Comparison of ENCODE assay signal across 1 cellular context in the genomic region with DNA sequence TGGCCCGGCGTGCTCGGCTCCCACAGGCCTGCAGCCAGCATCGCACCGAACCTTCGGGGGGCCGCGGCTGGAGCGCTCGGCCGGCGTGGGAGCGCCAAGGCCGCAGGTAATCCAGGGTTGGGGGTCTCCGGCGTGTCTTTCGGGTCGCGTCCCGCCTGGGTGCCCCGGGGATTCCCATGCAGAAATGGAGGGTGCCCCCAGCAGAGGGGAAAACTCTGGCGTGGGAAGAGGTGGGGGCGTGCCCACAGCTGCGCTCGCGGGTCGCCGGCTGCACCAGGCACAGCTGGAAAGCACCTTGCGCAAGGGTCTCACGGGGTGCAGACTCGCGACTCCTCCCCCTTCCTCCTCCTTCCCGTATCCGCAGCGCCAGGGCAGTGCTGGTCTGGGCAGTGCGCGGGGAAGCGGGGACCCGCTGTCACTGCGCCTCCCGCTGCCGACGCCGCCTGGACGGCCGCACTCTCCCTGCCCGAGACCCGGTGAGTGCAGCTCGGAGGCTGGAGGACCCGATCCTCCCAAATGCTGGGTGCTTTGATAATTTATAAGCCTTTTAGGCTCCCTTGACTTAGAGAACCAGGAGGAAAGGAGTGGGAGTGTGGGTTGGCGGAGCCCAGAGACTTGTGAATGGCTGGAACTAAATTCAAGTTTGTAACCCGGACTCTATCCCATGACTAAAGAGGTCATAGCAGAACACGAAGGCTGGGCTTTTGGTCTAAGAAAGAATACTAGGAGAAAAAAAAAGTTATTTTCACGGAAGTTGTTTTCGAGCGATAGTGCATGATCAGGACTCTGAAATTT.
A peak's percentile ranks its signal among the peaks of the same experiment; 100 is the strongest.
TF ChIP-seq lines count a peak whose summit lies in the region.

No MANE protein-coding gene starts in this region.

TF ChIP-seq in HepG2, 621 proteins besides CTCF, POLR2A, EP300 and RAD21 (continued from another document and continues in another):
- TF ChIP-seq, protein P1, sequence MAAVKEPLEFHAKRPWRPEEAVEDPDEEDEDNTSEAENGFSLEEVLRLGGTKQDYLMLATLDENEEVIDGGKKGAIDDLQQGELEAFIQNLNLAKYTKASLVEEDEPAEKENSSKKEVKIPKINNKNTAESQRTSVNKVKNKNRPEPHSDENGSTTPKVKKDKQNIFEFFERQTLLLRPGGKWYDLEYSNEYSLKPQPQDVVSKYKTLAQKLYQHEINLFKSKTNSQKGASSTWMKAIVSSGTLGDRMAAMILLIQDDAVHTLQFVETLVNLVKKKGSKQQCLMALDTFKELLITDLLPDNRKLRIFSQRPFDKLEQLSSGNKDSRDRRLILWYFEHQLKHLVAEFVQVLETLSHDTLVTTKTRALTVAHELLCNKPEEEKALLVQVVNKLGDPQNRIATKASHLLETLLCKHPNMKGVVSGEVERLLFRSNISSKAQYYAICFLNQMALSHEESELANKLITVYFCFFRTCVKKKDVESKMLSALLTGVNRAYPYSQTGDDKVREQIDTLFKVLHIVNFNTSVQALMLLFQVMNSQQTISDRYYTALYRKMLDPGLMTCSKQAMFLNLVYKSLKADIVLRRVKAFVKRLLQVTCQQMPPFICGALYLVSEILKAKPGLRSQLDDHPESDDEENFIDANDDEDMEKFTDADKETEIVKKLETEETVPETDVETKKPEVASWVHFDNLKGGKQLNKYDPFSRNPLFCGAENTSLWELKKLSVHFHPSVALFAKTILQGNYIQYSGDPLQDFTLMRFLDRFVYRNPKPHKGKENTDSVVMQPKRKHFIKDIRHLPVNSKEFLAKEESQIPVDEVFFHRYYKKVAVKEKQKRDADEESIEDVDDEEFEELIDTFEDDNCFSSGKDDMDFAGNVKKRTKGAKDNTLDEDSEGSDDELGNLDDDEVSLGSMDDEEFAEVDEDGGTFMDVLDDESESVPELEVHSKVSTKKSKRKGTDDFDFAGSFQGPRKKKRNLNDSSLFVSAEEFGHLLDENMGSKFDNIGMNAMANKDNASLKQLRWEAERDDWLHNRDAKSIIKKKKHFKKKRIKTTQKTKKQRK (IDR thresholded peaks at IDR 0.05; ENCODE audit: low read length): no peak
- peak; percentile 43; the same call in 1 of the 2 replicates for TF ChIP-seq ZNF629 (CRISPR knock-in tag; conservative IDR thresholded peaks at IDR 0.05)
- TF ChIP-seq ZNF251 (CRISPR knock-in tag; IDR thresholded peaks at IDR 0.05): no peak
- no peak for TF ChIP-seq ISX (CRISPR knock-in tag; conservative IDR thresholded peaks at IDR 0.05)
- no peak for TF ChIP-seq SIX1 (CRISPR knock-in tag; IDR thresholded peaks at IDR 0.05; ENCODE audit: borderline replicate concordance)
- TF ChIP-seq ZBTB21 (CRISPR knock-in tag; IDR thresholded peaks at IDR 0.05): no peak; the same call in 1 of the 2 replicates
- TF ChIP-seq, protein P2, sequence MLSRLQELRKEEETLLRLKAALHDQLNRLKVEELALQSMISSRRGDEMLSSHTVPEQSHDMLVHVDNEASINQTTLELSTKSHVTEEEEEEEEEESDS (CRISPR knock-in tag; IDR thresholded peaks at IDR 0.05; ENCODE audit: borderline replicate concordance): no peak
- peak; percentile 56; the same call in 1 of the 2 replicates for TF ChIP-seq ZNF253 (CRISPR knock-in tag; IDR thresholded peaks at IDR 0.05; ENCODE audit: borderline replicate concordance)
- no peak for TF ChIP-seq NR1H2 (CRISPR knock-in tag; IDR thresholded peaks at IDR 0.05; ENCODE audit: borderline replicate concordance, low read depth)
- no peak; the same call in 1 of the 2 replicates for TF ChIP-seq ZNF160 (CRISPR knock-in tag; IDR thresholded peaks at IDR 0.05)
- peak; percentile 75 for TF ChIP-seq ZNF264 (CRISPR knock-in tag; IDR thresholded peaks at IDR 0.05)
- 0 out of 2 replicates have a peak, but pooled peaks have one; percentile 63 for TF ChIP-seq ZNF33A (CRISPR knock-in tag; IDR thresholded peaks at IDR 0.05; ENCODE audit: borderline replicate concordance)
- TF ChIP-seq, protein P3, sequence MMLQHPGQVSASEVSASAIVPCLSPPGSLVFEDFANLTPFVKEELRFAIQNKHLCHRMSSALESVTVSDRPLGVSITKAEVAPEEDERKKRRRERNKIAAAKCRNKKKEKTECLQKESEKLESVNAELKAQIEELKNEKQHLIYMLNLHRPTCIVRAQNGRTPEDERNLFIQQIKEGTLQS (CRISPR knock-in tag; IDR thresholded peaks at IDR 0.05): no peak
- TF ChIP-seq ZNF17 (CRISPR knock-in tag; IDR thresholded peaks at IDR 0.05): no peak
- TF ChIP-seq SNAPC2 (CRISPR knock-in tag; IDR thresholded peaks at IDR 0.05): no peak
- no peak; the same call in 1 of the 2 replicates for TF ChIP-seq ARNTL (CRISPR knock-in tag; IDR thresholded peaks at IDR 0.05)
- no peak for TF ChIP-seq CHD2 (IDR thresholded peaks at IDR 0.05; ENCODE audit: low read depth, low read length)
- peak; percentile 77 for TF ChIP-seq ZNF780A (CRISPR knock-in tag; IDR thresholded peaks at IDR 0.05)
- no peak for TF ChIP-seq SRF (IDR thresholded peaks at IDR 0.05; ENCODE audit: low read depth, low read length)
- peak; percentile 96 for TF ChIP-seq HDAC1 (CRISPR knock-in tag; IDR thresholded peaks at IDR 0.05)
- TF ChIP-seq, protein P4, sequence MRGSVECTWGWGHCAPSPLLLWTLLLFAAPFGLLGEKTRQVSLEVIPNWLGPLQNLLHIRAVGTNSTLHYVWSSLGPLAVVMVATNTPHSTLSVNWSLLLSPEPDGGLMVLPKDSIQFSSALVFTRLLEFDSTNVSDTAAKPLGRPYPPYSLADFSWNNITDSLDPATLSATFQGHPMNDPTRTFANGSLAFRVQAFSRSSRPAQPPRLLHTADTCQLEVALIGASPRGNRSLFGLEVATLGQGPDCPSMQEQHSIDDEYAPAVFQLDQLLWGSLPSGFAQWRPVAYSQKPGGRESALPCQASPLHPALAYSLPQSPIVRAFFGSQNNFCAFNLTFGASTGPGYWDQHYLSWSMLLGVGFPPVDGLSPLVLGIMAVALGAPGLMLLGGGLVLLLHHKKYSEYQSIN (CRISPR knock-in tag; IDR thresholded peaks at IDR 0.05; ENCODE audit: borderline replicate concordance): no peak
- no peak for TF ChIP-seq STAT5B (CRISPR knock-in tag; IDR thresholded peaks at IDR 0.05)
- no peak for TF ChIP-seq RFXANK (CRISPR knock-in tag; IDR thresholded peaks at IDR 0.05)
- TF ChIP-seq U2AF2 (IDR thresholded peaks at IDR 0.05; ENCODE audit: low read depth, low read length): no peak
- TF ChIP-seq, protein P5, sequence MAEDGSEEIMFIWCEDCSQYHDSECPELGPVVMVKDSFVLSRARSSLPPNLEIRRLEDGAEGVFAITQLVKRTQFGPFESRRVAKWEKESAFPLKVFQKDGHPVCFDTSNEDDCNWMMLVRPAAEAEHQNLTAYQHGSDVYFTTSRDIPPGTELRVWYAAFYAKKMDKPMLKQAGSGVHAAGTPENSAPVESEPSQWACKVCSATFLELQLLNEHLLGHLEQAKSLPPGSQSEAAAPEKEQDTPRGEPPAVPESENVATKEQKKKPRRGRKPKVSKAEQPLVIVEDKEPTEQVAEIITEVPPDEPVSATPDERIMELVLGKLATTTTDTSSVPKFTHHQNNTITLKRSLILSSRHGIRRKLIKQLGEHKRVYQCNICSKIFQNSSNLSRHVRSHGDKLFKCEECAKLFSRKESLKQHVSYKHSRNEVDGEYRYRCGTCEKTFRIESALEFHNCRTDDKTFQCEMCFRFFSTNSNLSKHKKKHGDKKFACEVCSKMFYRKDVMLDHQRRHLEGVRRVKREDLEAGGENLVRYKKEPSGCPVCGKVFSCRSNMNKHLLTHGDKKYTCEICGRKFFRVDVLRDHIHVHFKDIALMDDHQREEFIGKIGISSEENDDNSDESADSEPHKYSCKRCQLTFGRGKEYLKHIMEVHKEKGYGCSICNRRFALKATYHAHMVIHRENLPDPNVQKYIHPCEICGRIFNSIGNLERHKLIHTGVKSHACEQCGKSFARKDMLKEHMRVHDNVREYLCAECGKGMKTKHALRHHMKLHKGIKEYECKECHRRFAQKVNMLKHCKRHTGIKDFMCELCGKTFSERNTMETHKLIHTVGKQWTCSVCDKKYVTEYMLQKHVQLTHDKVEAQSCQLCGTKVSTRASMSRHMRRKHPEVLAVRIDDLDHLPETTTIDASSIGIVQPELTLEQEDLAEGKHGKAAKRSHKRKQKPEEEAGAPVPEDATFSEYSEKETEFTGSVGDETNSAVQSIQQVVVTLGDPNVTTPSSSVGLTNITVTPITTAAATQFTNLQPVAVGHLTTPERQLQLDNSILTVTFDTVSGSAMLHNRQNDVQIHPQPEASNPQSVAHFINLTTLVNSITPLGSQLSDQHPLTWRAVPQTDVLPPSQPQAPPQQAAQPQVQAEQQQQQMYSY (CRISPR knock-in tag; IDR thresholded peaks at IDR 0.05): peak; percentile 56
- TF ChIP-seq PPARG (CRISPR knock-in tag; conservative IDR thresholded peaks at IDR 0.05): 0 out of 2 replicates have a peak, but pooled peaks have one; percentile 9
- TF ChIP-seq SNRNP70 (IDR thresholded peaks at IDR 0.05; ENCODE audit: low read depth, low read length): no peak
- TF ChIP-seq, protein P6, sequence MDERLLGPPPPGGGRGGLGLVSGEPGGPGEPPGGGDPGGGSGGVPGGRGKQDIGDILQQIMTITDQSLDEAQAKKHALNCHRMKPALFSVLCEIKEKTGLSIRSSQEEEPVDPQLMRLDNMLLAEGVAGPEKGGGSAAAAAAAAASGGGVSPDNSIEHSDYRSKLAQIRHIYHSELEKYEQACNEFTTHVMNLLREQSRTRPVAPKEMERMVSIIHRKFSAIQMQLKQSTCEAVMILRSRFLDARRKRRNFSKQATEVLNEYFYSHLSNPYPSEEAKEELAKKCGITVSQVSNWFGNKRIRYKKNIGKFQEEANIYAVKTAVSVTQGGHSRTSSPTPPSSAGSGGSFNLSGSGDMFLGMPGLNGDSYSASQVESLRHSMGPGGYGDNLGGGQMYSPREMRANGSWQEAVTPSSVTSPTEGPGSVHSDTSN (CRISPR knock-in tag; IDR thresholded peaks at IDR 0.05): no peak
- TF ChIP-seq, protein P7, sequence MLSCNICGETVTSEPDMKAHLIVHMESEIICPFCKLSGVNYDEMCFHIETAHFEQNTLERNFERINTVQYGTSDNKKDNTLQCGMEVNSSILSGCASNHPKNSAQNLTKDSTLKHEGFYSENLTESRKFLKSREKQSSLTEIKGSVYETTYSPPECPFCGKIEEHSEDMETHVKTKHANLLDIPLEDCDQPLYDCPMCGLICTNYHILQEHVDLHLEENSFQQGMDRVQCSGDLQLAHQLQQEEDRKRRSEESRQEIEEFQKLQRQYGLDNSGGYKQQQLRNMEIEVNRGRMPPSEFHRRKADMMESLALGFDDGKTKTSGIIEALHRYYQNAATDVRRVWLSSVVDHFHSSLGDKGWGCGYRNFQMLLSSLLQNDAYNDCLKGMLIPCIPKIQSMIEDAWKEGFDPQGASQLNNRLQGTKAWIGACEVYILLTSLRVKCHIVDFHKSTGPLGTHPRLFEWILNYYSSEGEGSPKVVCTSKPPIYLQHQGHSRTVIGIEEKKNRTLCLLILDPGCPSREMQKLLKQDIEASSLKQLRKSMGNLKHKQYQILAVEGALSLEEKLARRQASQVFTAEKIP (CRISPR knock-in tag; IDR thresholded peaks at IDR 0.05; ENCODE audit: borderline replicate concordance): no peak
- peak; percentile 56; the same call in 1 of the 2 replicates for TF ChIP-seq KLF6 (CRISPR knock-in tag; IDR thresholded peaks at IDR 0.05)
- TF ChIP-seq, protein P8, sequence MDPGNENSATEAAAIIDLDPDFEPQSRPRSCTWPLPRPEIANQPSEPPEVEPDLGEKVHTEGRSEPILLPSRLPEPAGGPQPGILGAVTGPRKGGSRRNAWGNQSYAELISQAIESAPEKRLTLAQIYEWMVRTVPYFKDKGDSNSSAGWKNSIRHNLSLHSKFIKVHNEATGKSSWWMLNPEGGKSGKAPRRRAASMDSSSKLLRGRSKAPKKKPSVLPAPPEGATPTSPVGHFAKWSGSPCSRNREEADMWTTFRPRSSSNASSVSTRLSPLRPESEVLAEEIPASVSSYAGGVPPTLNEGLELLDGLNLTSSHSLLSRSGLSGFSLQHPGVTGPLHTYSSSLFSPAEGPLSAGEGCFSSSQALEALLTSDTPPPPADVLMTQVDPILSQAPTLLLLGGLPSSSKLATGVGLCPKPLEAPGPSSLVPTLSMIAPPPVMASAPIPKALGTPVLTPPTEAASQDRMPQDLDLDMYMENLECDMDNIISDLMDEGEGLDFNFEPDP (CRISPR knock-in tag; conservative IDR thresholded peaks at IDR 0.05): no peak
- no peak for TF ChIP-seq ZNF737 (CRISPR knock-in tag; IDR thresholded peaks at IDR 0.05; ENCODE audit: borderline replicate concordance)
- TF ChIP-seq, protein P9, sequence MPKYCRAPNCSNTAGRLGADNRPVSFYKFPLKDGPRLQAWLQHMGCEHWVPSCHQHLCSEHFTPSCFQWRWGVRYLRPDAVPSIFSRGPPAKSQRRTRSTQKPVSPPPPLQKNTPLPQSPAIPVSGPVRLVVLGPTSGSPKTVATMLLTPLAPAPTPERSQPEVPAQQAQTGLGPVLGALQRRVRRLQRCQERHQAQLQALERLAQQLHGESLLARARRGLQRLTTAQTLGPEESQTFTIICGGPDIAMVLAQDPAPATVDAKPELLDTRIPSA (CRISPR knock-in tag; IDR thresholded peaks at IDR 0.05; ENCODE audit: borderline replicate concordance): no peak
- TF ChIP-seq, protein P10, sequence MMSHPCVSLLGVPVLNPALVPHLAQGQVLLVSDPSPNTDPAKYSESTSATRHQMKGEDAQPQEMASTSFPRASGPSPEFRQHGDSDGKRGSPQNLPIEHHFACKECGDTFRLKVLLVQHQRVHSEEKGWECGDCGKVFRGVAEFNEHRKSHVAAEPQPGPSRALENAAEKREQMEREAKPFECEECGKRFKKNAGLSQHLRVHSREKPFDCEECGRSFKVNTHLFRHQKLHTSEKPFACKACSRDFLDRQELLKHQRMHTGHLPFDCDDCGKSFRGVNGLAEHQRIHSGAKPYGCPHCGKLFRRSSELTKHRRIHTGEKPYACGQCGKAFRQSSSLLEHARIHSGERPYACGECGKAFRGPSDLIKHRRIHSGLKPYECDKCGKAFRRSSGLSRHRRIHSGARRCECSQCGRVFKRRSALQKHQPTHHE (CRISPR knock-in tag; IDR thresholded peaks at IDR 0.05; ENCODE audit: borderline replicate concordance): peak; percentile 75; the same call in 1 of the 2 replicates
- TF ChIP-seq, protein P11, sequence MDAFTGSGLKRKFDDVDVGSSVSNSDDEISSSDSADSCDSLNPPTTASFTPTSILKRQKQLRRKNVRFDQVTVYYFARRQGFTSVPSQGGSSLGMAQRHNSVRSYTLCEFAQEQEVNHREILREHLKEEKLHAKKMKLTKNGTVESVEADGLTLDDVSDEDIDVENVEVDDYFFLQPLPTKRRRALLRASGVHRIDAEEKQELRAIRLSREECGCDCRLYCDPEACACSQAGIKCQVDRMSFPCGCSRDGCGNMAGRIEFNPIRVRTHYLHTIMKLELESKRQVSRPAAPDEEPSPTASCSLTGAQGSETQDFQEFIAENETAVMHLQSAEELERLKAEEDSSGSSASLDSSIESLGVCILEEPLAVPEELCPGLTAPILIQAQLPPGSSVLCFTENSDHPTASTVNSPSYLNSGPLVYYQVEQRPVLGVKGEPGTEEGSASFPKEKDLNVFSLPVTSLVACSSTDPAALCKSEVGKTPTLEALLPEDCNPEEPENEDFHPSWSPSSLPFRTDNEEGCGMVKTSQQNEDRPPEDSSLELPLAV (CRISPR knock-in tag; conservative IDR thresholded peaks at IDR 0.05; ENCODE audit: low read depth): no peak
- TF ChIP-seq, protein P12, sequence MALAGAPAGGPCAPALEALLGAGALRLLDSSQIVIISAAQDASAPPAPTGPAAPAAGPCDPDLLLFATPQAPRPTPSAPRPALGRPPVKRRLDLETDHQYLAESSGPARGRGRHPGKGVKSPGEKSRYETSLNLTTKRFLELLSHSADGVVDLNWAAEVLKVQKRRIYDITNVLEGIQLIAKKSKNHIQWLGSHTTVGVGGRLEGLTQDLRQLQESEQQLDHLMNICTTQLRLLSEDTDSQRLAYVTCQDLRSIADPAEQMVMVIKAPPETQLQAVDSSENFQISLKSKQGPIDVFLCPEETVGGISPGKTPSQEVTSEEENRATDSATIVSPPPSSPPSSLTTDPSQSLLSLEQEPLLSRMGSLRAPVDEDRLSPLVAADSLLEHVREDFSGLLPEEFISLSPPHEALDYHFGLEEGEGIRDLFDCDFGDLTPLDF (CRISPR knock-in tag; IDR thresholded peaks at IDR 0.05): peak; percentile 40; the same call in 1 of the 2 replicates
- no peak for TF ChIP-seq SUZ12 (IDR thresholded peaks at IDR 0.05; ENCODE audit: low read depth, low read length)
